In genomic region chr6:38470548-38470947, GRCh38 we compare ENCODE assay signal across 22 cellular contexts.
"Had no signal": no experiment of that assay in that cellular context is flagged by ENCODE, and none has a peak within 500 bp of the region (broad histone marks: within the 10 kb centered on the region; RNA-seq: fewer than 3 reads in every experiment).

No MANE protein-coding gene starts in this region.

- ATAC-seq: effector memory CD8-positive, alpha-beta T cell; esophagus mucosa; foreskin keratinocyte; gastrocnemius medialis; gastroesophageal sphincter had no signal

- H3K9me3 ChIP-seq: colonic mucosa, esophagus muscularis mucosa, esophagus squamous epithelium, gastrocnemius medialis, gastroesophageal sphincter had no signal

- H3K27me3 ChIP-seq: colonic mucosa, dorsolateral prefrontal cortex, esophagus muscularis mucosa, esophagus squamous epithelium, foreskin keratinocyte, gastrocnemius medialis, gastroesophageal sphincter had no signal

- H3K27ac ChIP-seq: colonic mucosa, coronary artery, dorsolateral prefrontal cortex, epithelial cell of prostate, esophagus muscularis mucosa, esophagus squamous epithelium, foreskin keratinocyte, gastrocnemius medialis, gastroesophageal sphincter had no signal

- H3K36me3 ChIP-seq: colonic mucosa, esophagus muscularis mucosa, esophagus squamous epithelium, gastrocnemius medialis, gastroesophageal sphincter had no signal

- DNase-seq: colonic mucosa; cortex of kidney; dermis blood vessel endothelial cell; dorsolateral prefrontal cortex; effector CD4-positive, alpha-beta T cell; effector CD8-positive, alpha-beta T cell; effector memory CD4-positive, alpha-beta T cell; effector memory CD8-positive, alpha-beta T cell; endodermal cell; erythroblast; esophagus squamous epithelium; foreskin fibroblast; foreskin keratinocyte; foreskin melanocyte; gastrocnemius medialis; glutamatergic neuron; head of caudate nucleus had no signal

- H3K4me3 ChIP-seq: colonic mucosa, coronary artery, dorsolateral prefrontal cortex, esophagus muscularis mucosa, esophagus squamous epithelium, gastrocnemius medialis, gastroesophageal sphincter had no signal

- H3K4me1 ChIP-seq: colonic mucosa, esophagus muscularis mucosa, esophagus squamous epithelium, foreskin keratinocyte, gastrocnemius medialis had no signal
